1 cellular context compared by ENCODE assay signal in the genomic region with DNA sequence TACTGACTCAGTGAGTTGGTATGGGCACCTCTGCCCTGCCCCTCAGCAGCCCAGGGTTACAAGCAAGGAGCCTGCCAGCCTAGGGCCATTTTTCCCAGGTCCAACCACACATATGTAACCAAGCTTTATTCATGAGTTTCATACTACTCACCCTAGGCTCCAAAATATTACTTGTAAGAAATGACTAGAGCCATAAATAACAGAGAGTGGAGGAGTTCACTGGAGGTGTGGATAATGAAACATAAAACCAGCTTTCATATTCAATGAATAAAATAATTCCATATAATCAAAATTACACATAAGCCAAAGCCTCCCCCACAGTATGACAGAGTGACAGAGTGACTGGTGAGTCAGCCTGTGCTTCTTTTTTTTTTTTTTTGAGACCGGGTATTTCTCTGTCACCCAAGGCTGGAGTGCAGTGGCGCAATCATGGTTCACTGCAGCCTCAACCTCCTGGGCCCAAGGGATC.
TF ChIP-seq lines count a peak whose summit lies in the region.

No MANE protein-coding gene starts in this region.

TF ChIP-seq in HepG2, 621 proteins besides CTCF, POLR2A, EP300 and RAD21:
- TF ChIP-seq ZNF275 (CRISPR knock-in tag; IDR thresholded peaks at IDR 0.05; ENCODE audit: borderline replicate concordance) (no peak), MATR3 (CRISPR knock-in tag; IDR thresholded peaks at IDR 0.05) (no peak), CEBPB (IDR thresholded peaks at IDR 0.05; ENCODE audit: borderline replicate concordance, low read depth, low read length) (peak; percentile 63; the same call in 1 of the 2 replicates), NCOR1 (IDR thresholded peaks at IDR 0.05; ENCODE audit: borderline replicate concordance, low read length) (no peak)
